In the genomic region with DNA sequence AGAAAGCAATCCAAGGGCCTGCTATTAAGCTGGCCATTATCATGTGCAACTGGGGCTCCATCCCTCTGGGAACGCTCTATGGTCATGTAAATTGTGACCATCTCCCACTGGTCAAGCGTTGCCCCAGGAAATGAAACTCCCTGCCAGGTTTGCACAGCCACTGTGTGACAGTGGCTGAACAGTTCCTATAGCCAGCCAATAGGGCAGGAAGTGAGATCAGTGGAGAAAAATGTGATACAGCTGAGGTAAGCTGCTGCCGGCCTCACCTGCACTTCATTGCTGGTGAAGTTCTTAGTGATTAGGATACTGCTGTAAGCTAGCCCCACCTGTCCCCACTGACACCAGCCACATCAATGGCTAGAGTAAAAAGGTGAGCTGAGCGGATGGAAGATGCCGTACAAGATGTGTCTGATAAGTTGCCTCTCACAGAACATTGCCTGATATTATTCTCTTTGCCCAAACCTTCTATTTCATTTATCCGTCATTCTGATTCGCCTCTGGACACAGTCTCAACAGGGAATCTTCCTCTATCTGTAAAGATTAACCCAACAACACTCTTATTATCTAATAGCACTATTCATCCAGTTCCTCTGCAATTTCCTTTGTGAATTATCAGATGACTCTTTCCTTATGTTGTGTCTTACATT, we compare ENCODE assay signal across 8 cellular contexts. TPM values are rescaled to one million over a fixed set of nuclear protein-coding genes. Genes with fewer than 3 reads are reported as not detected.
A peak's percentile ranks its signal among the peaks of the same experiment; 100 is the strongest.
DNase-seq lines count a peak whose midpoint lies in the region; ATAC-seq and TF ChIP-seq lines count a peak whose summit lies in the region.

No MANE protein-coding gene starts in this region.

- H3F3A ChIP-seq in GM23248 (ENCODE audit: insufficient read depth) = peaks cover 20% of the 10 kb centered on the region

- H3K4me2 ChIP-seq in GM23248 (ENCODE audit: unreplicated experiment) (peak overlapping the region; percentile 67), trophoblast cell (ENCODE audit: low read length) (peak overlapping the region; percentile 33)

- peak; percentile 61 for ATAC-seq in foreskin keratinocyte

- H4K20me1 ChIP-seq in GM23248 (ENCODE audit: insufficient read depth) = no peaks in the 10 kb centered on the region

- 0 out of 2 replicates have a peak overlapping the region, but pooled peaks have one; percentile 17 for H2AFZ ChIP-seq in GM23248
- H2AFZ ChIP-seq in trophoblast cell (ENCODE audit: insufficient read depth, low read length, poor library complexity) = no peak overlapping the region

- H3K18ac ChIP-seq in trophoblast cell (ENCODE audit: low read length) = no peak overlapping the region

- H3K4me1 ChIP-seq in GM23248 (ENCODE audit: insufficient read depth) = peaks cover 22% of the 10 kb centered on the region
- H3K4me1 ChIP-seq in Peyer's patch = peaks cover 0 to 7% (median 0%) of the 10 kb centered on the region in 4 donors
- peaks cover 15% of the 10 kb centered on the region for H3K4me1 ChIP-seq in foreskin keratinocyte
- H3K4me1 ChIP-seq in trophoblast cell (ENCODE audit: control insufficient read depth in 1 of 2, insufficient read depth in 2 of 2, low read length in 2 of 2) = peaks cover 8 to 11% of the 10 kb centered on the region in 2 experiments

- H3K27me3 ChIP-seq in GM23248 (replicated peaks; ENCODE audit: insufficient read depth) (no peaks in the 10 kb centered on the region), Peyer's patch (no peaks in the 10 kb centered on the region), foreskin keratinocyte (no peaks in the 10 kb centered on the region), trophoblast cell (ENCODE audit: insufficient read depth, low read length) (no peaks in the 10 kb centered on the region)

- no peaks in the 10 kb centered on the region for H3K79me2 ChIP-seq in GM23248 (ENCODE audit: insufficient read depth)
- no peaks in the 10 kb centered on the region for H3K79me2 ChIP-seq in trophoblast cell (ENCODE audit: control insufficient read depth, insufficient read depth, low read length, poor library complexity)

- H2AK5ac ChIP-seq in trophoblast cell (ENCODE audit: low read length) = no peak overlapping the region

- H3K23ac ChIP-seq in trophoblast cell (ENCODE audit: low read length) = no peak overlapping the region

- H2BK5ac ChIP-seq in trophoblast cell (ENCODE audit: low read depth, low read length, poor library complexity) = no peak overlapping the region

- intact Hi-C loops in head of caudate nucleus (cut with DNase I) = no loop called here

- no peak overlapping the region for H2BK12ac ChIP-seq in trophoblast cell (ENCODE audit: low read length)

- H3K4me3 ChIP-seq in GM23248 (peak overlapping the region; percentile 31; the same call in 1 of the 2 replicates), Peyer's patch (peak overlapping the region in 1 of 4 donors; percentile 20), trophoblast cell (ENCODE audit: low read depth, low read length) (no peak overlapping the region)

- 84 to 85% methylated on average over 7 of the region's 7 CpGs for WGBS in GM23248 (ENCODE audit: low coverage in 1 of 2, low lambda C conversion rate in 2 of 2, missing lambda C conversion rate in 2 of 2), 2 experiments
- no CpG with 5 or more reads among the region's 7 CpGs for WGBS in trophoblast cell (ENCODE audit: extremely low coverage, insufficient coverage, insufficient read length)

- in situ Hi-C loops in GM23248 (cut with MboI) = no loop called here

- H3K27ac ChIP-seq in GM23248 (peak overlapping the region; percentile 54), Peyer's patch (peak overlapping the region in 3 of 4 donors; percentile 57 to 93 (median 73)), foreskin keratinocyte (peak overlapping the region; percentile 22), trophoblast cell (ENCODE audit: low read depth, low read length) (peak overlapping the region; percentile 14)

- H3K9me2 ChIP-seq in GM23248 (ENCODE audit: insufficient read depth) = no peaks in the 10 kb centered on the region

- no peak overlapping the region for H4K91ac ChIP-seq in trophoblast cell (ENCODE audit: low read depth, low read length)

- no peak overlapping the region for H2BK120ac ChIP-seq in trophoblast cell (ENCODE audit: insufficient read depth, low read length, poor library complexity)

- peak in 1 of 2 donors; percentile 13 for TF ChIP-seq POLR2A in Peyer's patch (IDR thresholded peaks at IDR 0.05)

- DNase-seq in GM23248 (peak; percentile 1), Peyer's patch (peak in 1 of 3 donors; percentile 64), foreskin keratinocyte (peak; percentile 42 to 82), trophoblast cell (peak; percentile 56 to 62), NCI-H524 treated with DMSO at 0.1 percent for 48 hours (lab: John Stamatoyannopoulos, UW) (no peak), NCI-H345 treated with DMSO at 0.1 percent for 48 hours (lab: John Stamatoyannopoulos, UW; ENCODE audit: unreplicated experiment) (no peak), head of caudate nucleus (no peak), NK-92 (lab: John Stamatoyannopoulos, UW; ENCODE audit: unreplicated experiment) (no peak)

- peak in 3 of 6 experiments; percentile 14 to 40 (median 32) for TF ChIP-seq CTCF in Peyer's patch (IDR thresholded peaks at IDR 0.05)
- TF ChIP-seq CTCF in foreskin keratinocyte (conservative IDR thresholded peaks at IDR 0.05) = no peak

- H3K36me3 ChIP-seq in GM23248 (ENCODE audit: low read depth) (no peaks in the 10 kb centered on the region), Peyer's patch (no peaks in the 10 kb centered on the region), trophoblast cell (ENCODE audit: control insufficient read depth in 1 of 2, insufficient read depth in 2 of 2, low read length in 2 of 2) (no peaks in the 10 kb centered on the region)

- H3K79me1 ChIP-seq in trophoblast cell (ENCODE audit: low read length) = peaks cover 6% of the 10 kb centered on the region

- H3K4ac ChIP-seq in trophoblast cell (ENCODE audit: low read depth, low read length) = no peak overlapping the region

- H3K9me3 ChIP-seq in GM23248 (ENCODE audit: low read depth) (no peaks in the 10 kb centered on the region), Peyer's patch (no peaks in the 10 kb centered on the region), trophoblast cell (ENCODE audit: insufficient read depth, low read depth, low read length) (peaks cover 1% of the 10 kb centered on the region)

- H4K12ac ChIP-seq in trophoblast cell (ENCODE audit: low read depth, low read length) = no peak overlapping the region

- H3K14ac ChIP-seq in trophoblast cell (ENCODE audit: low read length) = no peak overlapping the region

- H4K8ac ChIP-seq in trophoblast cell (ENCODE audit: low read depth, low read length) = no peak overlapping the region

- H3K9ac ChIP-seq in GM23248 (no peak overlapping the region), trophoblast cell (ENCODE audit: low read length) (no peak overlapping the region)

RNA-seq across cellular contexts. Expression of a gene that starts 38.4 kb away (rescaled TPM):
- 37.9 and 39.1 TPM in 2 replicates for total RNA-seq in GM23248 (2014; rRNA removed; shearing (Covaris generic))
- polyA plus RNA-seq in GM23248 (2016; fragmentation: Nextera tagmentation; extraction: Ambion mirVana) (23.9 and 28.6 TPM in 2 replicates), foreskin keratinocyte (3.8 and 4.0 TPM in 2 replicates)
- total RNA-seq in Peyer's patch (100 to 1,000 TPM in 1 of 4 donors, 10 to 100 TPM in 3; 49.3 to 107 (median 53.9) TPM), foreskin keratinocyte (16.4 and 18.0 TPM in 2 replicates)
- 7.8 and 8.2 TPM in 2 replicates for polyA plus RNA-seq in trophoblast cell (2013)

Comparison
In these comparisons a context has a peak if more than half of its experiments do, and no peak if none do; other contexts are left out.
1. DNase-seq: peak in GM23248 (single experiment), foreskin keratinocyte (2 of 2) and trophoblast cell (2 of 2); none in NCI-H524 treated with DMSO at 0.1 percent for 48 hours (single experiment), NCI-H345 treated with DMSO at 0.1 percent for 48 hours (single experiment), head of caudate nucleus (0 of 42) and NK-92 (single experiment).
2. H3K27ac ChIP-seq: peak in every context shown above with its lines; median percentile 73 in Peyer's patch; 54 in GM23248; 22 in foreskin keratinocyte; 14 in trophoblast cell.